Comparison of ENCODE assay signal across 33 cellular contexts in genomic region chr3:108973019-108973418, GRCh38. TPM values are rescaled to one million over a fixed set of nuclear protein-coding genes. Genes with fewer than 3 reads are reported as not detected.
"Had no signal": no experiment of that assay in that cellular context is flagged by ENCODE, and none has a peak within 500 bp of the region (broad histone marks: within the 10 kb centered on the region; RNA-seq: fewer than 3 reads in every experiment).

No MANE protein-coding gene starts in this region.

- DNase-seq: effector CD8-positive, alpha-beta T cell; effector memory CD8-positive, alpha-beta T cell; endodermal cell; erythroblast; esophagus squamous epithelium; foreskin fibroblast; foreskin melanocyte; gastrocnemius medialis; glutamatergic neuron; head of caudate nucleus; heart right ventricle; hippocampal formation; left cardiac atrium; left lung; left ventricle myocardium superior; lower lobe of right lung; mesenchymal stem cell; mucosa of descending colon had no signal

- ATAC-seq: effector memory CD8-positive, alpha-beta T cell; esophagus mucosa; gastrocnemius medialis; heart right ventricle; left cardiac atrium; left lung; left ventricle myocardium superior; lower lobe of right lung; mucosa of descending colon had no signal

- H3K4me1 ChIP-seq: esophagus squamous epithelium, gastrocnemius medialis, heart right ventricle, left lung, lower lobe of right lung had no signal

- H3K9me3 ChIP-seq: esophagus squamous epithelium, gastrocnemius medialis, heart right ventricle, left lung, lower lobe of right lung, mucosa of descending colon had no signal

- H3K27ac Mint-ChIP-seq: effector memory CD8-positive, alpha-beta T cell; endodermal cell; mesothelial cell of epicardium had no signal

- H3K4me3 ChIP-seq: coronary artery, esophagus squamous epithelium, gastrocnemius medialis, heart right ventricle, left lung, lower lobe of right lung, mucosa of descending colon had no signal

- H3K27me3 ChIP-seq: esophagus squamous epithelium, gastrocnemius medialis, heart right ventricle, left lung had no signal

- H3K36me3 ChIP-seq: esophagus squamous epithelium, gastrocnemius medialis, heart right ventricle, left lung, lower lobe of right lung had no signal

- H3K4me3 Mint-ChIP-seq: effector memory CD8-positive, alpha-beta T cell; endodermal cell; mesothelial cell of epicardium had no signal

- H3K4me1 Mint-ChIP-seq: endodermal cell had no signal

- H3K27ac ChIP-seq: coronary artery, epithelial cell of prostate, esophagus squamous epithelium, gastrocnemius medialis, heart right ventricle, left lung, lower lobe of right lung had no signal

- H3K36me3 Mint-ChIP-seq: mesothelial cell of epicardium had no signal

- H3K9me3 Mint-ChIP-seq: effector memory CD8-positive, alpha-beta T cell; endodermal cell; mesothelial cell of epicardium had no signal

- FAIRE-seq: colon, endometrium, islet of Langerhans, keratinocyte had no signal

RNA-seq across cellular contexts. Expression of gene GUCA1C, which starts 19.3 kb away (rescaled TPM):
- total RNA-seq: dermis microvascular lymphatic vessel endothelial cell, endodermal cell, esophagus mucosa, esophagus squamous epithelium, gastrocnemius medialis, glomerular endothelial cell, kidney epithelial cell, left cardiac atrium, left lung, lower leg skin, lower lobe of right lung, lung microvascular endothelial cell, mesenteric fat pad, mesothelial cell of epicardium, mucosa of descending colon, myocyte had no signal
- polyA plus RNA-seq: heart right ventricle had no signal
